In genomic region chr7:50220280-50220679, GRCh38 we compare ENCODE assay signal across 13 cellular contexts.
"Had no signal": no experiment of that assay in that cellular context is flagged by ENCODE, and none has a peak within 500 bp of the region (broad histone marks: within the 10 kb centered on the region; RNA-seq: fewer than 3 reads in every experiment).

No MANE protein-coding gene starts in this region.

- H3K36me3 ChIP-seq: adrenal gland, heart right ventricle, left ventricle myocardium inferior, pancreas, stomach, thoracic aorta, uterus had no signal

- H3K4me1 ChIP-seq: adrenal gland, left ventricle myocardium inferior, neural progenitor cell, pancreas, uterus had no signal

- H3K27me3 Mint-ChIP-seq: activated B cell treated with CpG ODN at 0.5 μM for 24 hours; activated CD4-positive, alpha-beta T cell treated with anti-CD3 and anti-CD28 coated beads, Interleukin-2, amount 10 ng/mL, durations not matched to agents 24 days and 14 days had no signal

- H3K36me3 Mint-ChIP-seq: neural progenitor cell had no signal

- H3K9me3 ChIP-seq: pancreas, thoracic aorta, uterus had no signal

- H3K4me1 Mint-ChIP-seq: neural progenitor cell had no signal

- H3K27ac ChIP-seq: adrenal gland, left ventricle myocardium inferior, neural progenitor cell, pancreas, thoracic aorta, uterus had no signal

- H3K4me3 ChIP-seq: adrenal gland, heart right ventricle, left ventricle myocardium inferior, neural progenitor cell, pancreas, stomach, thoracic aorta, uterus had no signal

- DNase-seq: activated B cell treated with CpG ODN at 0.5 μM for 24 hours; activated CD4-positive, alpha-beta T cell treated with anti-CD3 and anti-CD28 coated beads, Interleukin-2, amount 10 ng/mL, durations not matched to agents 24 days and 14 days; activated naive CD4-positive, alpha-beta T cell treated with anti-CD3 and anti-CD28 coated beads for 36 hours; effector CD4-positive, alpha-beta T cell; foreskin melanocyte; heart right ventricle; left ventricle myocardium inferior; pancreas; stomach; uterus had no signal

- H3K27ac Mint-ChIP-seq: activated B cell treated with CpG ODN at 0.5 μM for 24 hours; activated CD4-positive, alpha-beta T cell treated with anti-CD3 and anti-CD28 coated beads, Interleukin-2, amount 10 ng/mL, durations not matched to agents 24 days and 14 days; activated naive CD4-positive, alpha-beta T cell treated with anti-CD3 and anti-CD28 coated beads for 36 hours; neural progenitor cell had no signal

- H3K27me3 ChIP-seq: adrenal gland, neural progenitor cell, pancreas, stomach, uterus had no signal

- H3K4me3 Mint-ChIP-seq: activated B cell treated with CpG ODN at 0.5 μM for 24 hours; activated CD4-positive, alpha-beta T cell treated with anti-CD3 and anti-CD28 coated beads, Interleukin-2, amount 10 ng/mL, durations not matched to agents 24 days and 14 days; activated naive CD4-positive, alpha-beta T cell treated with anti-CD3 and anti-CD28 coated beads for 36 hours; neural progenitor cell had no signal
